ENCODE assay signal across 18 cellular contexts in genomic region chr15:31164573-31164912, GRCh38.
DNase-seq lines count a peak whose midpoint lies in the region; ATAC-seq and TF ChIP-seq lines count a peak whose summit lies in the region.
"Had no signal": no experiment of that assay in that cellular context is flagged by ENCODE, and none has a peak within 500 bp of the region (broad histone marks: within the 10 kb centered on the region; RNA-seq: fewer than 3 reads in every experiment).

No MANE protein-coding gene starts in this region.

- BruUV-seq in MCF 10A (replicated peaks; lab: Mats Ljungman, UMichigan), result no TSS peak

- H3K9me3 ChIP-seq in breast epithelium, result no peaks in the 10 kb centered on the region
- no peaks in the 10 kb centered on the region for H3K9me3 ChIP-seq in T-helper 17 cell (ENCODE audit: control insufficient read depth, low read length, poor library complexity, severe bottlenecking)
- H3K9me3 ChIP-seq: BLaER1 had no signal

- CTCF ChIA-PET in MCF 10A (lab: Yijun Ruan, JAX), result interaction anchor here (0.7 to 0.8 kb wide), 2 partner anchors 21 to 912 kb away, joined by 3 to 5 read pairs; no protein-coding TSS in a partner anchor

- H3K36me3 ChIP-seq in breast epithelium, result no peaks in the 10 kb centered on the region
- H3K36me3 ChIP-seq: BLaER1 had no signal

- H3K27me3 ChIP-seq in breast epithelium (no peaks in the 10 kb centered on the region), foreskin keratinocyte (no peaks in the 10 kb centered on the region)
- H3K27me3 ChIP-seq: BLaER1 had no signal

- TF ChIP-seq POLR2A in breast epithelium (IDR thresholded peaks at IDR 0.05), result no peak

- no peaks in the 10 kb centered on the region for H3K9me3 Mint-ChIP-seq in MCF 10A (ENCODE audit: unreplicated experiment)
- H3K9me3 Mint-ChIP-seq: CD4-positive, alpha-beta memory T cell; H9 had no signal

- no peak overlapping the region for H3K4me3 ChIP-seq in breast epithelium
- H3K4me3 ChIP-seq: BLaER1 had no signal

- H3K36me3 Mint-ChIP-seq in MCF 10A (ENCODE audit: insufficient read depth, unreplicated experiment), result no peaks in the 10 kb centered on the region
- H3K36me3 Mint-ChIP-seq in T-helper 17 cell (ENCODE audit: low read depth), result peaks cover 2% of the 10 kb centered on the region
- H3K36me3 Mint-ChIP-seq: CD14-positive monocyte; CD4-positive, alpha-beta memory T cell had no signal

- no peak for ATAC-seq in T-helper 17 cell
- ATAC-seq in foreskin keratinocyte, result no peak
- ATAC-seq in left colon, result no peak
- ATAC-seq in HG03521 (IDR thresholded peaks at IDR 0.05; ENCODE audit: unreplicated experiment), result no peak

- POLR2A ChIA-PET in MCF 10A (lab: Yijun Ruan, JAX), result interaction anchor here (1.3 kb wide), 1 partner anchor 50 kb away, joined by 4 read pairs; no protein-coding TSS in a partner anchor

- no peak for TF ChIP-seq CTCF in MCF 10A (IDR thresholded peaks at IDR 0.05; ENCODE audit: unreplicated experiment)
- no peak for TF ChIP-seq CTCF in breast epithelium (IDR thresholded peaks at IDR 0.05)
- TF ChIP-seq CTCF in foreskin keratinocyte (conservative IDR thresholded peaks at IDR 0.05), result no peak

- no peaks in the 10 kb centered on the region for H3K27me3 Mint-ChIP-seq in MCF 10A (ENCODE audit: insufficient read depth, unreplicated experiment)
- peaks cover 12% of the 10 kb centered on the region for H3K27me3 Mint-ChIP-seq in T-helper 17 cell
- H3K27me3 Mint-ChIP-seq: CD4-positive, alpha-beta memory T cell had no signal

- intact Hi-C loops in MCF 10A (cut with micrococcal nuclease), result no loop called here
- intact Hi-C loops in breast epithelium (cut with DNase I; ENCODE audit: low total_unique reads), result no loop called here
- intact Hi-C loops in left colon (cut with DNase I, micrococcal nuclease), result no loop called here

- peak overlapping the region; percentile 44 for H3K27ac Mint-ChIP-seq in MCF 10A (ENCODE audit: low read depth, unreplicated experiment)
- peak overlapping the region; percentile 9 for H3K27ac Mint-ChIP-seq in T-helper 17 cell
- H3K27ac Mint-ChIP-seq: CD14-positive monocyte; CD4-positive, alpha-beta memory T cell; H9; IgD-negative memory B cell had no signal

- H3K27ac ChIP-seq in breast epithelium, result no peak overlapping the region
- H3K27ac ChIP-seq in foreskin keratinocyte, result peak overlapping the region; percentile 89
- H3K27ac ChIP-seq: BLaER1, HL-60 had no signal

- H3K4me3 Mint-ChIP-seq in MCF 10A (ENCODE audit: unreplicated experiment) (no peak overlapping the region), T-helper 17 cell (no peak overlapping the region)
- H3K4me3 Mint-ChIP-seq: CD14-positive monocyte; CD4-positive, alpha-beta memory T cell; H9 had no signal

- H3K4me1 Mint-ChIP-seq in MCF 10A (ENCODE audit: insufficient read depth, unreplicated experiment) (peaks cover 16% of the 10 kb centered on the region), T-helper 17 cell (peaks cover 33% of the 10 kb centered on the region)
- H3K4me1 Mint-ChIP-seq: CD14-positive monocyte had no signal

- no peaks in the 10 kb centered on the region for H3K4me1 ChIP-seq in breast epithelium
- peaks cover 13% of the 10 kb centered on the region for H3K4me1 ChIP-seq in foreskin keratinocyte
- H3K4me1 ChIP-seq: BLaER1 had no signal

- DNase-seq in MCF 10A (ENCODE audit: unreplicated experiment) (no peak), breast epithelium (ENCODE audit: low spot score in 2 of 2) (no peak), COLO829 (ENCODE audit: low spot score) (peak; percentile 1), T-helper 17 cell (no peak), foreskin keratinocyte (no peak), left colon (no peak), NCI-H2171 treated with DMSO at 0.1 percent for 48 hours (lab: John Stamatoyannopoulos, UW) (no peak)
- DNase-seq: 8988T; Calu3; CD4-positive, alpha-beta memory T cell; DMS79 treated with DMSO at 0.1 percent for 48 hours; GF-D8; H9 had no signal
